In the genomic region with DNA sequence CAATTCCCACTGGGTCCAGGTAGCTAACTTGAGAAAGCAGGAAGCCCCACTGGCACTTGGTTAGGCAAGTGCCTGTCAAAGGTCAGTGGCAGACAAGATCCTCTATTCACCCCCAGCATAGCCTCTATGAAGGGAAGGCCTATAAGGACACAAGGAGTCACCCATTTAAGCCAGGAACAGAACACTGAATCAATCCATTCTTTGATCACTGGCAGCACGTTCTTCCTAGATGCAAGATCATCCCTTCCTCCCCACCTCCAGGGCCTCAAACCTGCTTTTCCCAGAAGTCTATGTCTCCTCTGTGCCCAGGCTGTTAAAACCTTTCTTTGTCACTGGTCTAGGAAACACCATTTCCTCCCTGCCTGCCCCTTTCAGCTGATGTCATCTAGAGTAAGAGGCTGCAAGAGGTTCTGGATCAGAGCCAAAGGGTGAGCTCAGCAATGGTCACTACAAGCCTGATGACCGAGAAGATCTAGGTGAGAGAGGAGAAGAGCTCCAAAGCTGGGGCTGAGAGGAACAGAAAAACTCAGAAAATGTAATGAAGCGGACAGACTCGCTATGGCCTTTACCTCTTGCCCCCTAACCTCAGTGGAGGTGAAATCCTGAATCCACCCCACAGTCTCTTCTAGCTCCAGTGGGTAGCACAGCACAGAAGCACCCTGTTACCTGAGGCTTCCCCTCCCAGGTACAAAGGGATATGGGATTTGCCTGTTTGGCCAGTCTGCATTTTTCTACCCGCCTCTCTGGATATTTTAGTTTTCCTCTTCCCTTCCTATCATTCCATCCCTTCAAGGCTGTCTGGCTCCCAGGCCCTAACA, we compare ENCODE assay signal across 8 cellular contexts. TPM values are rescaled to one million over a fixed set of nuclear protein-coding genes. Genes with fewer than 3 reads are reported as not detected.
DNase-seq lines count a peak whose midpoint lies in the region; ATAC-seq, FAIRE-seq and TF ChIP-seq lines count a peak whose summit lies in the region.

No MANE protein-coding gene starts in this region.

- no peak overlapping the region for H2AFZ ChIP-seq in GM12878 (ENCODE audit: control insufficient read depth, low read depth, low read length)

- RAD21 ChIA-PET in GM12878 (lab: Charles Lee; ENCODE audit: unreplicated experiment): interaction anchor here (1.0 kb wide), 2 partner anchors 18 kb away, joined by 3 read pairs; no protein-coding TSS in a partner anchor

- POLR2A ChIA-PET in A673 (lab: Charles Lee; ENCODE audit: low non-redundant PET): interaction anchor here (0.6 kb wide), 1 partner anchor 486 kb away, joined by 10 read pairs; no protein-coding TSS in a partner anchor
- POLR2A ChIA-PET in GM12878 (lab: Charles Lee): interaction anchor here (0.5 to 1.3 kb wide), 6 partner anchors 10 to 619 kb away, joined by 3 to 8 read pairs (median 3); a partner anchor contains a TSS

- H3K4me1 ChIP-seq in A673 (ENCODE audit: insufficient read depth, low read length, poor library complexity, severe bottlenecking) (peaks cover 19% of the 10 kb centered on the region), GM12878 (ENCODE audit: control insufficient read depth, insufficient read depth, low read length) (peaks cover 20% of the 10 kb centered on the region)

- in situ Hi-C loops in GM12878 (cut with MboI): no loop called here

- peak overlapping the region; percentile 71 for H3K27ac ChIP-seq in A673 (ENCODE audit: low read depth, low read length, poor library complexity, severe bottlenecking)
- H3K27ac ChIP-seq in GM12878 (ENCODE audit: control insufficient read depth, insufficient read depth): peak overlapping the region; percentile 27
- peak overlapping the region in 12 of 21 experiments; percentile 8 to 99 (median 60) for H3K27ac ChIP-seq in skin epidermis

- H3K4me2 ChIP-seq in GM12878 (ENCODE audit: control insufficient read depth, insufficient read depth): peak overlapping the region; percentile 78

- FAIRE-seq in GM12878 (lab: Jason Lieb, UNC) (no peak), islet of Langerhans (lab: Jason Lieb, UNC) (peak; percentile 94)

- TF ChIP-seq CTCF in A673 (conservative IDR thresholded peaks at IDR 0.05; ENCODE audit: low read depth, low read length) (no peak), GM12878 (IDR thresholded peaks at IDR 0.05 in 2 of 3, conservative IDR thresholded peaks at IDR 0.05 in 1 of 3; ENCODE audit: control insufficient read depth in 2 of 3, extremely low read depth in 1 of 3, insufficient read depth in 1 of 3, low read depth in 3 of 3, low read length in 3 of 3) (no peak)

- ATAC-seq in GM12878: peak; percentile 5; the same call in 2 of the 3 replicates
- no peak for ATAC-seq in GM21825 (IDR thresholded peaks at IDR 0.05; ENCODE audit: unreplicated experiment)
- ATAC-seq in GM21381 (IDR thresholded peaks at IDR 0.05; ENCODE audit: unreplicated experiment): no peak

- TF ChIP-seq EP300 in GM12878 (IDR thresholded peaks at IDR 0.05; ENCODE audit: borderline replicate concordance in 1 of 2, control insufficient read depth in 1 of 2, low read depth in 2 of 2, low read length in 2 of 2): no peak

- no peak for TF ChIP-seq POLR2A in GM12878 (IDR thresholded peaks at IDR 0.05; ENCODE audit: low read depth, low read length)

- intact Hi-C loops in A673 (cut with micrococcal nuclease; ENCODE audit: unreplicated experiment) (no loop called here), GM12878 (cut with micrococcal nuclease; ENCODE audit: unreplicated experiment) (no loop called here)

- peaks cover 40% of the 10 kb centered on the region for H3K36me3 ChIP-seq in A673 (ENCODE audit: insufficient read depth, low read length, poor library complexity, severe bottlenecking)
- H3K36me3 ChIP-seq in GM12878 (ENCODE audit: control insufficient read depth in 2 of 2, insufficient read depth in 2 of 2, low read length in 1 of 2): peaks cover 12 to 36% of the 10 kb centered on the region in 2 experiments

- peaks cover 22% of the 10 kb centered on the region for H3K79me2 ChIP-seq in GM12878 (ENCODE audit: control insufficient read depth, insufficient read depth, low read length)

- no peak for TF ChIP-seq RAD21 in GM12878 (IDR thresholded peaks at IDR 0.05; ENCODE audit: insufficient read depth, low read depth, low read length)

- H3K4me3 ChIP-seq in A673 (ENCODE audit: low read depth, low read length, poor library complexity, severe bottlenecking) (peak overlapping the region; percentile 60), GM12878 (peak overlapping the region; percentile 75), skin epidermis (no peak overlapping the region)

- BruUV-seq in A673 (replicated peaks; lab: Mats Ljungman, UMichigan): no TSS peak
- no TSS peak for BruUV-seq in GM12878 (replicated peaks; lab: Mats Ljungman, UMichigan)

- H3K9ac ChIP-seq in GM12878 (ENCODE audit: control insufficient read depth, insufficient read depth, low read length): peak overlapping the region; percentile 30

- no peaks in the 10 kb centered on the region for H3K27me3 ChIP-seq in A673 (replicated peaks; ENCODE audit: insufficient read depth, low read depth, low read length, poor library complexity)
- no peaks in the 10 kb centered on the region for H3K27me3 ChIP-seq in GM12878 (replicated peaks in 1 of 2; ENCODE audit: control insufficient read depth in 2 of 2, insufficient read depth in 2 of 2, low read length in 1 of 2)

- CTCF ChIA-PET in A673 (lab: Charles Lee) (no interaction called here), GM12878 (lab: Yijun Ruan, JAX) (interaction anchor here (0.5 to 0.9 kb wide), 3 partner anchors 17 to 451 kb away, joined by 3 to 4 read pairs (median 4); no protein-coding TSS in a partner anchor)

- DNase-seq in A673 (ENCODE audit: low spot score) (peak; percentile 35), GM04504 (ENCODE audit: low read depth) (peak; percentile 95), NCI-H748 treated with DMSO at 0.1 percent for 48 hours (lab: John Stamatoyannopoulos, UW) (peak; percentile 52), GM12878 (ENCODE audit: low read depth, low spot score) (peak; percentile 23)

- no peaks in the 10 kb centered on the region for H4K20me1 ChIP-seq in GM12878 (ENCODE audit: control insufficient read depth, insufficient read depth)

- 89% methylated on average over 5 of the region's 5 CpGs for WGBS in GM12878 (ENCODE audit: insufficient coverage, insufficient replicate concordance, low lambda C conversion rate, missing lambda C conversion rate)

- SMC1A ChIA-PET in GM12878 (lab: Charles Lee; ENCODE audit: uncharacterized antibody, unreplicated experiment): interaction anchor here (0.6 to 1.1 kb wide), 4 partner anchors 9 to 120 kb away, joined by 3 to 7 read pairs (median 4); a partner anchor contains a TSS

- H3K9me3 ChIP-seq in A673 (ENCODE audit: low read depth, low read length, poor library complexity, severe bottlenecking): no peaks in the 10 kb centered on the region
- H3K9me3 ChIP-seq in GM12878 (replicated peaks; ENCODE audit: control insufficient read depth, insufficient read depth, low read length): no peaks in the 10 kb centered on the region

RNA-seq across cellular contexts. Expression of a gene that starts 1.8 kb away (rescaled TPM):
- total RNA-seq in A673 (2021): 59.4 and 72.1 TPM in 2 replicates
- total RNA-seq in GM12878 (2013; cell fraction: nucleolus; rRNA removed): 111 and 112 TPM in 2 replicates
- total RNA-seq in GM12878 (2014; rRNA removed): 47.1 and 52.9 TPM in 2 replicates
- total RNA-seq in GM12878 (2014; rRNA removed; fragmentation: Illumina TruSeq; extraction: Trizol): 32.4 and 34.0 TPM in 2 replicates
- total RNA-seq in GM12878 (2021): 46.0 and 50.3 TPM in 2 replicates
- 33.6 TPM for polyA plus RNA-seq in GM12878 (2011; ENCODE audit: low read depth)
- polyA plus RNA-seq in GM12878 (2011; rRNA removed): 51.3 and 63.4 TPM in 2 replicates
- 68.0 and 73.1 TPM in 2 replicates for polyA plus RNA-seq in GM12878 (2011; cell fraction: cytosol; rRNA removed)
- polyA plus RNA-seq in GM12878 (2011; cell fraction: nucleus; rRNA removed): 237 and 269 TPM in 2 replicates
- polyA plus RNA-seq in GM12878 (2012): 39.1 and 41.7 TPM in 2 replicates
- 47.9 and 51.6 TPM in 2 replicates for polyA plus RNA-seq in GM12878 (2014; fragmentation: Illumina TruSeq; extraction: Trizol)
- 10 to 100 TPM; 11.8 to 18.2 TPM for polyA plus RNA-seq in GM12878 (2014; fragmentation: Nextera tagmentation; extraction: Ambion mirVana)
- polyA plus RNA-seq in GM12878 (2014; rRNA removed): 50.9 and 51.5 TPM in 2 replicates
- 1 to 10 TPM; 5.9 to 6.0 TPM for polyA plus RNA-seq in GM12878 (2016; fragmentation: Nextera tagmentation; extraction: Ambion mirVana)
- polyA minus RNA-seq in GM12878 (2011; rRNA and poly(A)+ RNA removed): 49.8 and 66.4 TPM in 2 replicates
- polyA minus RNA-seq in GM12878 (2011; cell fraction: cytosol; rRNA and poly(A)+ RNA removed): 22.9 and 24.0 TPM in 2 replicates
- polyA minus RNA-seq in GM12878 (2011; cell fraction: nucleus; rRNA and poly(A)+ RNA removed): 36.3 and 61.5 TPM in 2 replicates

RNA-seq across cellular contexts. Expression of a gene that starts 8.4 kb away (rescaled TPM):
- total RNA-seq in A673 (2021) (52.0 and 55.3 TPM in 2 replicates), GM12878 (2014; rRNA removed) (50.2 and 52.5 TPM in 2 replicates), GM12878 (2014; rRNA removed; fragmentation: Illumina TruSeq; extraction: Trizol) (37.4 and 43.8 TPM in 2 replicates), GM12878 (2021) (33.6 and 39.2 TPM in 2 replicates)
- 25.1 and 35.1 TPM in 2 replicates for total RNA-seq in GM12878 (2013; cell fraction: nucleolus; rRNA removed)
- 26.0 TPM for polyA plus RNA-seq in GM12878 (2011; ENCODE audit: low read depth)
- polyA plus RNA-seq in GM12878 (2011; rRNA removed) (53.1 and 69.4 TPM in 2 replicates), GM12878 (2014; fragmentation: Illumina TruSeq; extraction: Trizol) (51.4 and 61.2 TPM in 2 replicates), GM12878 (2014; fragmentation: Nextera tagmentation; extraction: Ambion mirVana) (100 to 1,000 TPM in 1 of 2 experiments, 10 to 100 TPM in 1; 96.4 to 155 TPM), GM12878 (2014; rRNA removed) (49.1 and 50.1 TPM in 2 replicates), GM12878 (2016; fragmentation: Nextera tagmentation; extraction: Ambion mirVana) (10 to 100 TPM; 59.3 to 61.6 TPM)
- polyA plus RNA-seq in GM12878 (2011; cell fraction: cytosol; rRNA removed): 96.6 and 115 TPM in 2 replicates
- 43.7 and 45.4 TPM in 2 replicates for polyA plus RNA-seq in GM12878 (2011; cell fraction: nucleus; rRNA removed)
- polyA plus RNA-seq in GM12878 (2012): 22.6 and 29.3 TPM in 2 replicates
- 52.7 and 82.4 TPM in 2 replicates for polyA minus RNA-seq in GM12878 (2011; rRNA and poly(A)+ RNA removed)
- polyA minus RNA-seq in GM12878 (2011; cell fraction: cytosol; rRNA and poly(A)+ RNA removed): 17.9 and 18.9 TPM in 2 replicates
- polyA minus RNA-seq in GM12878 (2011; cell fraction: nucleus; rRNA and poly(A)+ RNA removed): 13.3 and 17.3 TPM in 2 replicates

RNA-seq across cellular contexts. Expression of a gene that starts 17.6 kb away (rescaled TPM):
- total RNA-seq in A673 (2021): 0.11 TPM in 2 replicates
- not detected in 2 replicates for total RNA-seq in GM12878 (2013; cell fraction: nucleolus; rRNA removed)
- total RNA-seq in GM12878 (2014; rRNA removed): not detected in 2 replicates
- not detected in 2 replicates for total RNA-seq in GM12878 (2014; rRNA removed; fragmentation: Illumina TruSeq; extraction: Trizol)
- not detected in 2 replicates for total RNA-seq in GM12878 (2021)
- 0.20 TPM for polyA plus RNA-seq in GM12878 (2011; ENCODE audit: low read depth)
- not detected in 2 replicates for polyA plus RNA-seq in GM12878 (2011; rRNA removed)
- not detected in 2 replicates for polyA plus RNA-seq in GM12878 (2011; cell fraction: cytosol; rRNA removed)
- polyA plus RNA-seq in GM12878 (2011; cell fraction: nucleus; rRNA removed): not detected in 2 replicates
- 0.36 and 0.42 TPM in 2 replicates for polyA plus RNA-seq in GM12878 (2012)
- polyA plus RNA-seq in GM12878 (2014; fragmentation: Illumina TruSeq; extraction: Trizol): not detected in 2 replicates
- polyA plus RNA-seq in GM12878 (2014; fragmentation: Nextera tagmentation; extraction: Ambion mirVana): under 1 TPM; 0.26 to 0.31 TPM
- 0.06 TPM in 1 of 2 replicates, not detected in the other for polyA plus RNA-seq in GM12878 (2014; rRNA removed)
- polyA plus RNA-seq in GM12878 (2016; fragmentation: Nextera tagmentation; extraction: Ambion mirVana): under 1 TPM; 0.40 to 0.63 TPM
- not detected in 2 replicates for polyA minus RNA-seq in GM12878 (2011; rRNA and poly(A)+ RNA removed)
- not detected in 2 replicates for polyA minus RNA-seq in GM12878 (2011; cell fraction: cytosol; rRNA and poly(A)+ RNA removed)
- not detected in 2 replicates for polyA minus RNA-seq in GM12878 (2011; cell fraction: nucleus; rRNA and poly(A)+ RNA removed)

RNA-seq across cellular contexts. Expression of a gene that starts 51.2 kb away (rescaled TPM):
- total RNA-seq in A673 (2021) (20.0 and 24.9 TPM in 2 replicates), GM12878 (2014; rRNA removed) (16.5 and 17.8 TPM in 2 replicates), GM12878 (2014; rRNA removed; fragmentation: Illumina TruSeq; extraction: Trizol) (16.2 and 17.7 TPM in 2 replicates), GM12878 (2021) (22.8 and 28.0 TPM in 2 replicates)
- 40.6 and 43.4 TPM in 2 replicates for total RNA-seq in GM12878 (2013; cell fraction: nucleolus; rRNA removed)
- polyA plus RNA-seq in GM12878 (2011; ENCODE audit: low read depth): 9.5 TPM
- polyA plus RNA-seq in GM12878 (2011; rRNA removed) (33.6 and 43.4 TPM in 2 replicates), GM12878 (2014; fragmentation: Illumina TruSeq; extraction: Trizol) (19.6 and 19.7 TPM in 2 replicates), GM12878 (2014; fragmentation: Nextera tagmentation; extraction: Ambion mirVana) (1 to 10 TPM; 5.5 to 6.3 TPM), GM12878 (2014; rRNA removed) (12.3 and 13.1 TPM in 2 replicates), GM12878 (2016; fragmentation: Nextera tagmentation; extraction: Ambion mirVana) (10 to 100 TPM; 23.5 to 26.0 TPM)
- 21.8 and 23.6 TPM in 2 replicates for polyA plus RNA-seq in GM12878 (2011; cell fraction: cytosol; rRNA removed)
- polyA plus RNA-seq in GM12878 (2011; cell fraction: nucleus; rRNA removed): 20.7 and 24.0 TPM in 2 replicates
- 13.1 and 17.4 TPM in 2 replicates for polyA plus RNA-seq in GM12878 (2012)
- polyA minus RNA-seq in GM12878 (2011; rRNA and poly(A)+ RNA removed): 40.4 and 72.2 TPM in 2 replicates
- polyA minus RNA-seq in GM12878 (2011; cell fraction: cytosol; rRNA and poly(A)+ RNA removed): 9.9 and 18.2 TPM in 2 replicates
- polyA minus RNA-seq in GM12878 (2011; cell fraction: nucleus; rRNA and poly(A)+ RNA removed): 12.9 and 18.7 TPM in 2 replicates

RNA-seq across cellular contexts. Expression of a gene that starts 51.4 kb away (rescaled TPM):
- 109 and 111 TPM in 2 replicates for total RNA-seq in A673 (2021)
- 100 and 112 TPM in 2 replicates for total RNA-seq in GM12878 (2013; cell fraction: nucleolus; rRNA removed)
- total RNA-seq in GM12878 (2014; rRNA removed): 42.1 and 55.9 TPM in 2 replicates
- total RNA-seq in GM12878 (2014; rRNA removed; fragmentation: Illumina TruSeq; extraction: Trizol): 33.3 and 34.3 TPM in 2 replicates
- total RNA-seq in GM12878 (2021): 56.9 and 76.0 TPM in 2 replicates
- 25.1 TPM for polyA plus RNA-seq in GM12878 (2011; ENCODE audit: low read depth)
- 56.8 and 68.5 TPM in 2 replicates for polyA plus RNA-seq in GM12878 (2011; rRNA removed)
- 59.5 and 68.4 TPM in 2 replicates for polyA plus RNA-seq in GM12878 (2011; cell fraction: cytosol; rRNA removed)
- 79.3 and 85.6 TPM in 2 replicates for polyA plus RNA-seq in GM12878 (2011; cell fraction: nucleus; rRNA removed)
- 22.9 and 24.5 TPM in 2 replicates for polyA plus RNA-seq in GM12878 (2012)
- 40.2 and 48.0 TPM in 2 replicates for polyA plus RNA-seq in GM12878 (2014; fragmentation: Illumina TruSeq; extraction: Trizol)
- polyA plus RNA-seq in GM12878 (2014; fragmentation: Nextera tagmentation; extraction: Ambion mirVana): 10 to 100 TPM; 11.3 to 21.7 TPM
- polyA plus RNA-seq in GM12878 (2014; rRNA removed): 41.0 and 41.1 TPM in 2 replicates
- 10 to 100 TPM; 38.2 to 49.6 TPM for polyA plus RNA-seq in GM12878 (2016; fragmentation: Nextera tagmentation; extraction: Ambion mirVana)
- polyA minus RNA-seq in GM12878 (2011; rRNA and poly(A)+ RNA removed): 68.9 and 82.4 TPM in 2 replicates
- polyA minus RNA-seq in GM12878 (2011; cell fraction: cytosol; rRNA and poly(A)+ RNA removed): 20.8 and 31.5 TPM in 2 replicates
- polyA minus RNA-seq in GM12878 (2011; cell fraction: nucleus; rRNA and poly(A)+ RNA removed): 46.1 and 87.2 TPM in 2 replicates

Comparison
In these comparisons a context has a peak if more than half of its experiments do, and no peak if none do; other contexts are left out.
1. DNase-seq: peak in every context shown above with its lines; median percentile 95 in GM04504; 52 in NCI-H748 treated with DMSO at 0.1 percent for 48 hours; 35 in A673; 23 in GM12878.
2. H3K4me3 ChIP-seq: peak in A673 (single experiment) and GM12878 (single experiment); none in skin epidermis (0 of 7).
3. Peak in every context shown above with its lines, with median percentiles within 50 percentile points of each other: H3K27ac ChIP-seq.